Comparison of ENCODE assay signal across 1 cellular context in genomic region chr2:8642332-8643078, GRCh38.
TF ChIP-seq lines count a peak whose summit lies in the region.

No MANE protein-coding gene starts in this region.

TF ChIP-seq in SK-N-SH, 30 proteins besides CTCF, POLR2A, EP300 and RAD21 (continued from another document):
- no peak for TF ChIP-seq PBX3 (IDR thresholded peaks at IDR 0.05)
